Comparison of ENCODE assay signal across 8 cellular contexts in genomic region chr17:57622886-57623433, GRCh38.
DNase-seq lines count a peak whose midpoint lies in the region; ATAC-seq and TF ChIP-seq lines count a peak whose summit lies in the region.

No MANE protein-coding gene starts in this region.

- TF ChIP-seq CTCF in AG10803 (conservative IDR thresholded peaks at IDR 0.05; ENCODE audit: low read length) (no peak), upper lobe of right lung (IDR thresholded peaks at IDR 0.05) (no peak)

- H3K9me3 ChIP-seq in SJSA1 (replicated peaks) = no peaks in the 10 kb centered on the region
- no peaks in the 10 kb centered on the region for H3K9me3 ChIP-seq in upper lobe of right lung

- H3K4me1 ChIP-seq in SJSA1 (replicated peaks) = peaks cover 46% of the 10 kb centered on the region
- peaks cover 9% of the 10 kb centered on the region for H3K4me1 ChIP-seq in upper lobe of right lung

- DNase-seq in AG10803 (ENCODE audit: low read depth) = peak; percentile 36
- peak; percentile 91 to 96 for DNase-seq in SJSA1 (ENCODE audit: low read depth in 1 of 2, low spot score in 2 of 2)
- DNase-seq in glomerular visceral epithelial cell (ENCODE audit: extremely low spot score) = peak; percentile 61
- peak; percentile 29 for DNase-seq in upper lobe of right lung
- no peak for DNase-seq in middle frontal gyrus (ENCODE audit: extremely low spot score, low spot score)
- no peak for DNase-seq in GDM1 (lab: John Stamatoyannopoulos, UW)

- no peak overlapping the region for H3K4me3 ChIP-seq in AG10803 (ENCODE audit: low read length)
- H3K4me3 ChIP-seq in SJSA1 = no peak overlapping the region
- no peak overlapping the region for H3K4me3 ChIP-seq in upper lobe of right lung

- ATAC-seq in HG03103 (IDR thresholded peaks at IDR 0.05; ENCODE audit: low read depth, unreplicated experiment) = peak; percentile 83
- peak; percentile 60 for ATAC-seq in upper lobe of right lung

- H3K27me3 ChIP-seq in SJSA1 (replicated peaks) (no peaks in the 10 kb centered on the region), upper lobe of right lung (no peaks in the 10 kb centered on the region)

- H3K27ac ChIP-seq in SJSA1 = peak overlapping the region; percentile 52
- no peak overlapping the region for H3K27ac ChIP-seq in upper lobe of right lung

- in situ Hi-C loops in GM18951 (cut with MboI; ENCODE audit: low sequenced_read_pairs, unreplicated experiment) = no loop called here

- intact Hi-C loops in upper lobe of right lung (cut with DNase I) = no loop called here

- H3K36me3 ChIP-seq in SJSA1 (no peaks in the 10 kb centered on the region), upper lobe of right lung (no peaks in the 10 kb centered on the region)

- peak; percentile 30 for TF ChIP-seq POLR2A in GM18951 (IDR thresholded peaks at IDR 0.05; ENCODE audit: extremely low read depth, insufficient read depth, insufficient read length)

Comparison
In these comparisons a context has a peak if more than half of its experiments do, and no peak if none do; other contexts are left out.
1. DNase-seq: peak in AG10803 (single experiment), SJSA1 (2 of 2), glomerular visceral epithelial cell (single experiment) and upper lobe of right lung (single experiment); none in middle frontal gyrus (single experiment) and GDM1 (single experiment).